In the genomic region with DNA sequence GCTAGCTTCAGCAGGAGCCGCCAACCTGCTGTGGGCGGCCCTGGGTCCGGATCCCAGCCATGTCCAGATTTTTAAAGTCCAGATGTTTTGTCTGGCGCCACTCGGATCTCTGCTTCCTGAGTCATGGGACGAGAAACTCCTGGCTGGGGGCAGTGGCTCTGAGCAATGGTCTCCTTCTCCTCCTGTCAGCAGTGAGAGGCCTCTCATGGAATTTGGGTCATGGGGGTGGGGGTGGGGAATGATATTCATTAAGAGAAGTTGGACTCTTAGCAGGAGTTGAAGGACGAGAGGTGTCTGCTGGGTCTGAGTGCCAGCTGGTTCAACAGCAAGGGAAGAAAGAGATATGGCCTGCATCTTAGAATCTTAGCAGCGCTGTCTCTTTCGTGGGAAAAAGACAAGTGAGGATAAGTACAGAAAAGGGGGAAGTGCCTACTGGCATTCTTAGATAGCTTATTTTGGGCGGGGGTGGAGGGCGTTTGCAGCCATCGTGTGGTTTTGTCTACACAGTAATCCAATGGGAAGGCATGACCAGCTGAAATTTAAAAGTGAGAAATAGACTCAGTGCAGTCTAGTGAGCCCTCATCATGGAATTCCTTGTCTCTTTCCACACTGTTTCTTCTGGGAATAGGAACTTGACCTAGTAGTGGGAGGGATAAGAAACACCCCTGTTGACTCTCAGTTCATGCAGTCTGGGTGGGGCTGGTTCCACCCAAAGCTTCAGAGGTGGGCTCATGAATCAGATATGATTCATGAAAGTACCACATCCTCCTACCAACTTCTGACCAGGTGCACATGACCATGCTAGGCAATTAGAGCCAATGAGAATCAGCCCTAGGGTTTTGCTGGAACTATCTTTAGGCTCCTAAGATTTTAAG, we compare ENCODE assay signal across 1 cellular context.
TF ChIP-seq lines count a peak whose summit lies in the region.

No MANE protein-coding gene starts in this region.

TF ChIP-seq in GM23338, 12 proteins besides CTCF, POLR2A, EP300 and RAD21:
- TF ChIP-seq, protein P1, sequence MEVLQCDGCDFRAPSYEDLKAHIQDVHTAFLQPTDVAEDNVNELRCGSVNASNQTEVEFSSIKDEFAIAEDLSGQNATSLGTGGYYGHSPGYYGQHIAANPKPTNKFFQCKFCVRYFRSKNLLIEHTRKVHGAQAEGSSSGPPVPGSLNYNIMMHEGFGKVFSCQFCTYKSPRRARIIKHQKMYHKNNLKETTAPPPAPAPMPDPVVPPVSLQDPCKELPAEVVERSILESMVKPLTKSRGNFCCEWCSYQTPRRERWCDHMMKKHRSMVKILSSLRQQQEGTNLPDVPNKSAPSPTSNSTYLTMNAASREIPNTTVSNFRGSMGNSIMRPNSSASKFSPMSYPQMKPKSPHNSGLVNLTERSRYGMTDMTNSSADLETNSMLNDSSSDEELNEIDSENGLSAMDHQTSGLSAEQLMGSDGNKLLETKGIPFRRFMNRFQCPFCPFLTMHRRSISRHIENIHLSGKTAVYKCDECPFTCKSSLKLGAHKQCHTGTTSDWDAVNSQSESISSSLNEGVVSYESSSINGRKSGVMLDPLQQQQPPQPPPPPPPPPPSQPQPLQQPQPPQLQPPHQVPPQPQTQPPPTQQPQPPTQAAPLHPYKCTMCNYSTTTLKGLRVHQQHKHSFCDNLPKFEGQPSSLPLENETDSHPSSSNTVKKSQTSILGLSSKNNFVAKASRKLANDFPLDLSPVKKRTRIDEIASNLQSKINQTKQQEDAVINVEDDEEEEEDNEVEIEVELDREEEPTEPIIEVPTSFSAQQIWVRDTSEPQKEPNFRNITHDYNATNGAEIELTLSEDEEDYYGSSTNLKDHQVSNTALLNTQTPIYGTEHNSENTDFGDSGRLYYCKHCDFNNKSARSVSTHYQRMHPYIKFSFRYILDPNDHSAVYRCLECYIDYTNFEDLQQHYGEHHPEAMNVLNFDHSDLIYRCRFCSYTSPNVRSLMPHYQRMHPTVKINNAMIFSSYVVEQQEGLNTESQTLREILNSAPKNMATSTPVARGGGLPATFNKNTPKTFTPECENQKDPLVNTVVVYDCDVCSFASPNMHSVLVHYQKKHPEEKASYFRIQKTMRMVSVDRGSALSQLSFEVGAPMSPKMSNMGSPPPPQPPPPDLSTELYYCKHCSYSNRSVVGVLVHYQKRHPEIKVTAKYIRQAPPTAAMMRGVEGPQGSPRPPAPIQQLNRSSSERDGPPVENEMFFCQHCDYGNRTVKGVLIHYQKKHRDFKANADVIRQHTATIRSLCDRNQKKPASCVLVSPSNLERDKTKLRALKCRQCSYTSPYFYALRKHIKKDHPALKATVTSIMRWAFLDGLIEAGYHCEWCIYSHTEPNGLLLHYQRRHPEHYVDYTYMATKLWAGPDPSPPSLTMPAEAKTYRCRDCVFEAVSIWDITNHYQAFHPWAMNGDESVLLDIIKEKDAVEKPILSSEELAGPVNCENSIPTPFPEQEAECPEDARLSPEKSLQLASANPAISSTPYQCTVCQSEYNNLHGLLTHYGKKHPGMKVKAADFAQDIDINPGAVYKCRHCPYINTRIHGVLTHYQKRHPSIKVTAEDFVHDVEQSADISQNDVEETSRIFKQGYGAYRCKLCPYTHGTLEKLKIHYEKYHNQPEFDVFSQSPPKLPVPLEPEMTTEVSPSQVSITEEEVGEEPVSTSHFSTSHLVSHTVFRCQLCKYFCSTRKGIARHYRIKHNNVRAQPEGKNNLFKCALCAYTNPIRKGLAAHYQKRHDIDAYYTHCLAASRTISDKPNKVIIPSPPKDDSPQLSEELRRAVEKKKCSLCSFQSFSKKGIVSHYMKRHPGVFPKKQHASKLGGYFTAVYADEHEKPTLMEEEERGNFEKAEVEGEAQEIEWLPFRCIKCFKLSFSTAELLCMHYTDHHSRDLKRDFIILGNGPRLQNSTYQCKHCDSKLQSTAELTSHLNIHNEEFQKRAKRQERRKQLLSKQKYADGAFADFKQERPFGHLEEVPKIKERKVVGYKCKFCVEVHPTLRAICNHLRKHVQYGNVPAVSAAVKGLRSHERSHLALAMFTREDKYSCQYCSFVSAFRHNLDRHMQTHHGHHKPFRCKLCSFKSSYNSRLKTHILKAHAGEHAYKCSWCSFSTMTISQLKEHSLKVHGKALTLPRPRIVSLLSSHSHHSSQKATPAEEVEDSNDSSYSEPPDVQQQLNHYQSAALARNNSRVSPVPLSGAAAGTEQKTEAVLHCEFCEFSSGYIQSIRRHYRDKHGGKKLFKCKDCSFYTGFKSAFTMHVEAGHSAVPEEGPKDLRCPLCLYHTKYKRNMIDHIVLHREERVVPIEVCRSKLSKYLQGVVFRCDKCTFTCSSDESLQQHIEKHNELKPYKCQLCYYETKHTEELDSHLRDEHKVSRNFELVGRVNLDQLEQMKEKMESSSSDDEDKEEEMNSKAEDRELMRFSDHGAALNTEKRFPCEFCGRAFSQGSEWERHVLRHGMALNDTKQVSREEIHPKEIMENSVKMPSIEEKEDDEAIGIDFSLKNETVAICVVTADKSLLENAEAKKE (CRISPR knock-in tag; IDR thresholded peaks at IDR 0.05): no peak
- TF ChIP-seq POLR2AphosphoS5 (IDR thresholded peaks at IDR 0.05; ENCODE audit: low read depth): no peak
- no peak for TF ChIP-seq ZNF331 (CRISPR knock-in tag; IDR thresholded peaks at IDR 0.05; ENCODE audit: low read depth)
- no peak for TF ChIP-seq STAT1 (IDR thresholded peaks at IDR 0.05; ENCODE audit: unreplicated experiment)
- TF ChIP-seq NANOG (IDR thresholded peaks at IDR 0.05; ENCODE audit: borderline replicate concordance): no peak
- TF ChIP-seq CREB1 (CRISPR knock-in tag; IDR thresholded peaks at IDR 0.05; ENCODE audit: low read depth): no peak
